Comparison of ENCODE assay signal across 31 cellular contexts in genomic region chr7:143889068-143889467, GRCh38. TPM values are rescaled to one million over a fixed set of nuclear protein-coding genes. Genes with fewer than 3 reads are reported as not detected.
DNase-seq lines count a peak whose midpoint lies in the region; ATAC-seq, FAIRE-seq and TF ChIP-seq lines count a peak whose summit lies in the region.
"Had no signal": no experiment of that assay in that cellular context is flagged by ENCODE, and none has a peak within 500 bp of the region (broad histone marks: within the 10 kb centered on the region; RNA-seq: fewer than 3 reads in every experiment).

No MANE protein-coding gene starts in this region.

- no peaks in the 10 kb centered on the region for H3K9me1 ChIP-seq in K562 (ENCODE audit: control insufficient read depth, insufficient read depth, low read length)

- no peak overlapping the region for H3K27ac ChIP-seq in HEK293 (ENCODE audit: extremely low read depth, low read depth, low read length)
- no peak overlapping the region for H3K27ac ChIP-seq in K562 (ENCODE audit: extremely low read depth, low read depth, low read length)
- H3K27ac ChIP-seq in smooth muscle cell (ENCODE audit: low read depth) = peak overlapping the region; percentile 85
- H3K27ac ChIP-seq: BLaER1 had no signal

- BruUV-seq in K562 (replicated peaks; lab: Mats Ljungman, UMichigan) = no TSS peak

- no peak for TF ChIP-seq RAD21 in K562 (CRISPR knock-in tag; conservative IDR thresholded peaks at IDR 0.05 in 1 of 2, IDR thresholded peaks at IDR 0.05 in 1 of 2)

- H3K79me2 ChIP-seq in K562 (ENCODE audit: control insufficient read depth, insufficient read depth, low read length) = peaks cover 53% of the 10 kb centered on the region
- H3K79me2 ChIP-seq in smooth muscle cell (ENCODE audit: low read depth) = peaks cover 82% of the 10 kb centered on the region

- peaks cover 31% of the 10 kb centered on the region for H3K27me3 Mint-ChIP-seq in activated T-cell treated with anti-CD3 and anti-CD28 coated beads, Interleukin-2, amount 50 U/mL, for 72 hours (ENCODE audit: low read depth)

- in situ Hi-C loops in K562 (cut with MboI) = no loop called here

- peaks cover 8 to 20% of the 10 kb centered on the region in 2 donors for H3K36me3 Mint-ChIP-seq in activated T-cell treated with anti-CD3 and anti-CD28 coated beads, Interleukin-2, amount 50 U/mL, for 72 hours (ENCODE audit: insufficient read depth in 2 of 2)
- H3K36me3 Mint-ChIP-seq in activated naive CD4-positive, alpha-beta T cell treated with anti-CD3 and anti-CD28 coated beads, Interleukin-2, amount 50 U/mL, for 72 hours = peaks cover 22 to 51% of the 10 kb centered on the region in 2 donors

- H3K4me2 ChIP-seq in K562 (ENCODE audit: insufficient read depth, low read length) (no peak overlapping the region), smooth muscle cell (no peak overlapping the region)
- H3K4me2 ChIP-seq: BLaER1 had no signal

- peaks cover 3 to 4% of the 10 kb centered on the region in 2 donors for H3K9me3 Mint-ChIP-seq in activated T-cell treated with anti-CD3 and anti-CD28 coated beads, Interleukin-2, amount 50 U/mL, for 72 hours
- peaks cover 14 to 25% of the 10 kb centered on the region in 2 donors for H3K9me3 Mint-ChIP-seq in activated naive CD4-positive, alpha-beta T cell treated with anti-CD3 and anti-CD28 coated beads, Interleukin-2, amount 50 U/mL, for 72 hours

- TF ChIP-seq CTCF in HEK293 (tag by site-specific recombination; IDR thresholded peaks at IDR 0.05) (no peak), K562 (IDR thresholded peaks at IDR 0.05 in 2 of 3, conservative IDR thresholded peaks at IDR 0.05 in 1 of 3; ENCODE audit: insufficient read depth in 2 of 3, low read depth in 1 of 3, low read length in 3 of 3) (no peak), smooth muscle cell (IDR thresholded peaks at IDR 0.05; ENCODE audit: borderline replicate concordance, insufficient read depth, poor library complexity, severe bottlenecking) (no peak)

- H3K9me3 ChIP-seq in HEK293 (ENCODE audit: control insufficient read depth, insufficient read depth, low read depth, low read length) = no peaks in the 10 kb centered on the region
- H3K9me3 ChIP-seq in K562 (replicated peaks; ENCODE audit: control insufficient read depth, insufficient read depth, low read depth, low read length) = 0 out of 2 replicates have a peak, but pooled peaks cover 2% of the 10 kb centered on the region
- no peaks in the 10 kb centered on the region for H3K9me3 ChIP-seq in smooth muscle cell (replicated peaks; ENCODE audit: low read depth)
- H3K9me3 ChIP-seq: BE2C had no signal

- peaks cover 17% of the 10 kb centered on the region for H3K4me1 Mint-ChIP-seq in activated T-cell treated with anti-CD3 and anti-CD28 coated beads, Interleukin-2, amount 50 U/mL, for 72 hours (ENCODE audit: low read depth)

- POLR2A ChIA-PET in HEK293 (lab: Yijun Ruan, JAX) (interaction anchor here (2.7 kb wide), 1 partner anchor 12 kb away, joined by 13 read pairs; the partner anchor contains the start of gene TCAF1), K562 (lab: Yijun Ruan, JAX) (no interaction called here)

- no peak for TF ChIP-seq POLR2A in K562 (conservative IDR thresholded peaks at IDR 0.05)

- FAIRE-seq in K562 (lab: Jason Lieb, UNC) = no peak
- FAIRE-seq: GM12878, GM12892, GM18507 had no signal

- peaks cover 20% of the 10 kb centered on the region for H3F3A ChIP-seq in smooth muscle cell (ENCODE audit: low read depth)

- no peak for DNase-seq in activated T-cell treated with anti-CD3 and anti-CD28 coated beads, Interleukin-2, amount 50 U/mL, for 72 hours
- no peak for DNase-seq in activated T-cell treated with anti-CD3 and anti-CD28 coated beads, Interleukin-2, amount 50 U/mL, for 48 hours
- DNase-seq in K562 (ENCODE audit: extremely low read depth in 1 of 4, low spot score in 3 of 4) (no peak), smooth muscle cell (lab: John Stamatoyannopoulos, UW; ENCODE audit: unreplicated experiment) (no peak), hippocampal formation (lab: John Stamatoyannopoulos, UW) (no peak)
- DNase-seq in activated naive CD4-positive, alpha-beta T cell treated with anti-CD3 and anti-CD28 coated beads, Interleukin-2, amount 50 U/mL, for 72 hours (ENCODE audit: low spot score in 2 of 2) = no peak
- DNase-seq: 8988T; ACHN; BE2C; C1 segment of cervical spinal cord; CD4-positive, alpha-beta memory T cell; CD4-positive, CD25-positive, alpha-beta regulatory T cell; CD8-positive, alpha-beta memory T cell; COR-L47; DMS 273 treated with DMSO at 0.1 percent for 48 hours; DMS153; DMS53; DMS79; DND-41; EL; GDM1 had no signal

- H3K36me3 ChIP-seq in HEK293 (ENCODE audit: control insufficient read depth in 2 of 2, insufficient read depth in 1 of 2, low read length in 2 of 2) (peaks cover 0 to 11% of the 10 kb centered on the region in 2 experiments; a peak in 1 of 3 replicates), K562 (ENCODE audit: control insufficient read depth, insufficient read depth, low read length) (peaks cover 9% of the 10 kb centered on the region; the same call in 2 of the 3 replicates), smooth muscle cell (ENCODE audit: low read depth) (no peaks in the 10 kb centered on the region)

- no peak for ATAC-seq in activated T-cell treated with anti-CD3 and anti-CD28 coated beads, Interleukin-2, amount 50 U/mL, for 72 hours (replicated peaks in 1 of 2)
- ATAC-seq in K562 = no peak
- ATAC-seq in activated naive CD4-positive, alpha-beta T cell treated with anti-CD3 and anti-CD28 coated beads, Interleukin-2, amount 50 U/mL, for 72 hours = no peak
- ATAC-seq: GM12878 had no signal

- CTCF ChIA-PET in HEK293 (lab: Yijun Ruan, JAX) = interaction anchor here (1.5 kb wide), 1 partner anchor 12 kb away, joined by 4 read pairs; the partner anchor contains the start of gene TCAF1
- CTCF ChIA-PET in K562 (lab: Yijun Ruan, JAX; ENCODE audit: low intra/inter-chr PET ratio) = no interaction called here

- H3K4me3 ChIP-seq in HEK293 (ENCODE audit: low read depth, low read length) = no peak overlapping the region
- H3K4me3 ChIP-seq in K562 = no peak overlapping the region
- no peak overlapping the region for H3K4me3 ChIP-seq in smooth muscle cell
- H3K4me3 ChIP-seq: BLaER1, GM12878 had no signal

- H3K4me1 ChIP-seq in HEK293 (ENCODE audit: control insufficient read depth, insufficient read depth, low read length) = no peaks in the 10 kb centered on the region
- H3K4me1 ChIP-seq in K562 (replicated peaks in 1 of 2; ENCODE audit: control insufficient read depth in 2 of 2, insufficient read depth in 2 of 2, low read length in 2 of 2) = peaks cover 6 to 7% of the 10 kb centered on the region in 2 experiments; a peak in 3 of 5 replicates
- peaks cover 20% of the 10 kb centered on the region for H3K4me1 ChIP-seq in smooth muscle cell (ENCODE audit: low read depth)

- intact Hi-C loops in K562 (cut with micrococcal nuclease) = no loop called here

- no peak overlapping the region for H2AFZ ChIP-seq in K562 (ENCODE audit: low read depth, low read length)
- no peak overlapping the region for H2AFZ ChIP-seq in smooth muscle cell (ENCODE audit: low read depth)

- no peak overlapping the region for H3K4me3 Mint-ChIP-seq in activated T-cell treated with anti-CD3 and anti-CD28 coated beads, Interleukin-2, amount 50 U/mL, for 72 hours
- H3K4me3 Mint-ChIP-seq: CD14-positive monocyte; CD4-positive, CD25-positive, alpha-beta regulatory T cell; CD8-positive, alpha-beta memory T cell had no signal

- TF ChIP-seq EP300 in K562 (IDR thresholded peaks at IDR 0.05; ENCODE audit: low read length) = no peak

- H3K27me3 ChIP-seq in K562 (ENCODE audit: control insufficient read depth in 2 of 2, insufficient read depth in 2 of 2, low read length in 2 of 2) = no peaks in the 10 kb centered on the region
- no peaks in the 10 kb centered on the region for H3K27me3 ChIP-seq in smooth muscle cell (ENCODE audit: low read depth)
- H3K27me3 ChIP-seq: BE2C, BLaER1 had no signal

- H4K20me1 ChIP-seq in K562 (replicated peaks; ENCODE audit: control insufficient read depth, insufficient read depth, low read length) (no peaks in the 10 kb centered on the region), smooth muscle cell (ENCODE audit: low read depth) (no peaks in the 10 kb centered on the region)
- H4K20me1 ChIP-seq: BLaER1 had no signal

- WGBS in K562 (ENCODE audit: insufficient coverage, low coverage, missing lambda C conversion rate) = 56% methylated on average over 2 of the region's 2 CpGs
- WGBS in smooth muscle cell (ENCODE audit: low lambda C conversion rate) = 98% methylated on average over 2 of the region's 2 CpGs

- H3K9ac ChIP-seq in K562 (ENCODE audit: insufficient read depth in 1 of 2, low read depth in 2 of 2, low read length in 2 of 2) = no peak overlapping the region
- H3K9ac ChIP-seq in smooth muscle cell (ENCODE audit: low read depth) = no peak overlapping the region
- H3K9ac ChIP-seq: BLaER1 had no signal

- peak overlapping the region; percentile 39 for H3K27ac Mint-ChIP-seq in activated T-cell treated with anti-CD3 and anti-CD28 coated beads, Interleukin-2, amount 50 U/mL, for 72 hours
- no peak overlapping the region for H3K27ac Mint-ChIP-seq in activated naive CD4-positive, alpha-beta T cell treated with anti-CD3 and anti-CD28 coated beads, Interleukin-2, amount 50 U/mL, for 72 hours
- H3K27ac Mint-ChIP-seq: CD14-positive monocyte; CD4-positive, alpha-beta memory T cell; CD4-positive, CD25-positive, alpha-beta regulatory T cell; CD8-positive, alpha-beta memory T cell had no signal

RNA-seq across cellular contexts. Expression of gene TCAF1, which starts 12.9 kb away (rescaled TPM):
- total RNA-seq in activated T-cell treated with anti-CD3 and anti-CD28 coated beads, Interleukin-2, amount 50 U/mL, for 72 hours = 10 to 100 TPM; 13.2 to 18.5 TPM
- 31.5 and 50.2 TPM in 2 replicates for total RNA-seq in K562 (2011; cell fraction: chromatin; rRNA removed; ENCODE audit: low replicate concordance)
- 16.2 and 20.5 TPM in 2 replicates for total RNA-seq in K562 (2011; cell fraction: nucleolus; rRNA removed)
- total RNA-seq in K562 (2011; cell fraction: nucleoplasm; rRNA removed) = 16.9 and 23.0 TPM in 2 replicates
- total RNA-seq in K562 (2014; rRNA removed) (23.4 and 25.0 TPM in 2 replicates), K562 (2014; rRNA removed; fragmentation: Illumina TruSeq; extraction: Trizol) (30.1 and 34.2 TPM in 2 replicates), K562 (2015; rRNA removed; fragmentation: Illumina TruSeq; extraction: Trizol) (30.5 and 32.0 TPM in 2 replicates), K562 (2021) (51.3 and 52.2 TPM in 2 replicates), smooth muscle cell (177 and 237 TPM in 2 replicates)
- polyA plus RNA-seq in K562 (2011; rRNA removed) (24.4 and 38.6 TPM in 2 replicates), K562 (2014; fragmentation: Illumina TruSeq; extraction: Trizol) (39.2 and 45.9 TPM in 2 replicates), K562 (2014; fragmentation: Nextera tagmentation; extraction: Ambion mirVana) (1 to 10 TPM; 6.2 to 9.6 TPM), K562 (2014; rRNA removed) (22.1 and 24.2 TPM in 2 replicates), smooth muscle cell (108 and 147 TPM in 2 replicates)
- polyA plus RNA-seq in K562 (2011; cell fraction: cytosol; rRNA removed) = 27.4 and 34.9 TPM in 2 replicates
- polyA plus RNA-seq in K562 (2011; cell fraction: nucleus; rRNA removed) = 29.5 and 33.3 TPM in 2 replicates
- polyA plus RNA-seq in K562 (2012) = 38.3 and 40.8 TPM in 2 replicates
- polyA minus RNA-seq in K562 (2011; rRNA and poly(A)+ RNA removed) = 64.3 and 93.5 TPM in 2 replicates
- 34.4 and 36.3 TPM in 2 replicates for polyA minus RNA-seq in K562 (2011; cell fraction: cytosol; rRNA and poly(A)+ RNA removed)
- polyA minus RNA-seq in K562 (2011; cell fraction: nucleus; rRNA and poly(A)+ RNA removed) = 22.9 and 40.4 TPM in 2 replicates
- total RNA-seq in activated naive CD4-positive, alpha-beta T cell treated with anti-CD3 and anti-CD28 coated beads, Interleukin-2, amount 50 U/mL, for 72 hours = 10 to 100 TPM; 19.9 to 23.0 TPM

RNA-seq across cellular contexts. Expression of gene OR2F2, which starts 46.0 kb away (rescaled TPM):
- not detected for total RNA-seq in activated T-cell treated with anti-CD3 and anti-CD28 coated beads, Interleukin-2, amount 50 U/mL, for 72 hours
- total RNA-seq in K562 (2011; cell fraction: chromatin; rRNA removed; ENCODE audit: low replicate concordance) = not detected in 2 replicates
- not detected in 2 replicates for total RNA-seq in K562 (2011; cell fraction: nucleolus; rRNA removed)
- total RNA-seq in K562 (2011; cell fraction: nucleoplasm; rRNA removed) = not detected in 2 replicates
- not detected in 2 replicates for total RNA-seq in K562 (2014; rRNA removed)
- total RNA-seq in K562 (2014; rRNA removed; fragmentation: Illumina TruSeq; extraction: Trizol) = not detected in 2 replicates
- total RNA-seq in K562 (2015; rRNA removed; fragmentation: Illumina TruSeq; extraction: Trizol) = not detected in 2 replicates
- not detected in 2 replicates for total RNA-seq in K562 (2021)
- not detected in 2 replicates for polyA plus RNA-seq in K562 (2011; rRNA removed)
- polyA plus RNA-seq in K562 (2011; cell fraction: cytosol; rRNA removed) = not detected in 2 replicates
- not detected in 2 replicates for polyA plus RNA-seq in K562 (2011; cell fraction: nucleus; rRNA removed)
- not detected in 2 replicates for polyA plus RNA-seq in K562 (2012)
- polyA plus RNA-seq in K562 (2014; fragmentation: Illumina TruSeq; extraction: Trizol) = not detected in 2 replicates
- not detected for polyA plus RNA-seq in K562 (2014; fragmentation: Nextera tagmentation; extraction: Ambion mirVana)
- not detected in 2 replicates for polyA plus RNA-seq in K562 (2014; rRNA removed)
- polyA minus RNA-seq in K562 (2011; rRNA and poly(A)+ RNA removed) = not detected in 2 replicates
- not detected in 2 replicates for polyA minus RNA-seq in K562 (2011; cell fraction: cytosol; rRNA and poly(A)+ RNA removed)
- not detected in 2 replicates for polyA minus RNA-seq in K562 (2011; cell fraction: nucleus; rRNA and poly(A)+ RNA removed)
- not detected in 2 replicates for total RNA-seq in smooth muscle cell
- not detected in 2 replicates for polyA plus RNA-seq in smooth muscle cell
- total RNA-seq in activated naive CD4-positive, alpha-beta T cell treated with anti-CD3 and anti-CD28 coated beads, Interleukin-2, amount 50 U/mL, for 72 hours = not detected
- total RNA-seq: A673; CD4-positive, alpha-beta memory T cell; CD4-positive, CD25-positive, alpha-beta regulatory T cell; CD8-positive, alpha-beta memory T cell; Daoy; G401; GM12878 had no signal
- polyA plus RNA-seq: AG04450; CD14-positive monocyte; CD4-positive, alpha-beta memory T cell; CD4-positive, CD25-positive, alpha-beta regulatory T cell; CD8-positive, alpha-beta memory T cell; GM12878 had no signal
